In genomic region chr9:91817493-91818225, GRCh38 we compare ENCODE assay signal across 11 cellular contexts.
DNase-seq lines count a peak whose midpoint lies in the region; ATAC-seq, FAIRE-seq and TF ChIP-seq lines count a peak whose summit lies in the region.
"Had no signal": no experiment of that assay in that cellular context is flagged by ENCODE, and none has a peak within 500 bp of the region (broad histone marks: within the 10 kb centered on the region; RNA-seq: fewer than 3 reads in every experiment).

No MANE protein-coding gene starts in this region.

- WGBS in K562 (ENCODE audit: insufficient coverage, low coverage, missing lambda C conversion rate) = 66% methylated on average over 19 of the region's 20 CpGs

- TF ChIP-seq EP300 in K562 (IDR thresholded peaks at IDR 0.05; ENCODE audit: low read length) = no peak

- no peaks in the 10 kb centered on the region for H3K36me3 ChIP-seq in H7 (replicated peaks; ENCODE audit: control insufficient read depth, insufficient read depth, low read length)
- peaks cover 4% of the 10 kb centered on the region; the same call in 1 of the 3 replicates for H3K36me3 ChIP-seq in K562 (ENCODE audit: control insufficient read depth, insufficient read depth, low read length)
- no peaks in the 10 kb centered on the region for H3K36me3 ChIP-seq in skeletal muscle satellite cell (ENCODE audit: insufficient read depth, low read length)

- TF ChIP-seq POLR2A in K562 (conservative IDR thresholded peaks at IDR 0.05) = no peak

- H3K27me3 ChIP-seq in H7 (ENCODE audit: control insufficient read depth, insufficient read depth, low read length) (no peaks in the 10 kb centered on the region), K562 (ENCODE audit: control insufficient read depth in 2 of 2, insufficient read depth in 2 of 2, low read length in 2 of 2) (no peaks in the 10 kb centered on the region), skeletal muscle satellite cell (ENCODE audit: control insufficient read depth, insufficient read depth, low read length) (no peaks in the 10 kb centered on the region)

- no peak overlapping the region for H3K27ac ChIP-seq in K562 (ENCODE audit: extremely low read depth, low read depth, low read length)

- peaks cover 23 to 25% of the 10 kb centered on the region in 2 experiments for H3K4me1 ChIP-seq in K562 (replicated peaks in 1 of 2; ENCODE audit: control insufficient read depth in 2 of 2, insufficient read depth in 2 of 2, low read length in 2 of 2)
- H3K4me1 ChIP-seq in skeletal muscle satellite cell (ENCODE audit: control insufficient read depth, insufficient read depth, low read length) = no peaks in the 10 kb centered on the region

- intact Hi-C loops in K562 (cut with micrococcal nuclease) = no loop called here

- H3K9me1 ChIP-seq in K562 (ENCODE audit: control insufficient read depth, insufficient read depth, low read length) = peaks cover 8% of the 10 kb centered on the region

- H3K9ac ChIP-seq in K562 (ENCODE audit: insufficient read depth in 1 of 2, low read depth in 2 of 2, low read length in 2 of 2) (no peak overlapping the region), skeletal muscle satellite cell (ENCODE audit: low read depth, low read length) (no peak overlapping the region)

- no peak overlapping the region for H2AFZ ChIP-seq in K562 (ENCODE audit: low read depth, low read length)

- DNase-seq in H7 (peak; percentile 58), K562 (ENCODE audit: extremely low read depth in 1 of 4, low spot score in 3 of 4) (no peak), kidney glomerular epithelial cell (lab: John Stamatoyannopoulos, UW) (peak; percentile 0), RPMI8226 (no peak)
- no peak for DNase-seq in NK-92 treated with Interleukin-12 subunit alpha and Interleukin-12 subunit beta, amount 100 ng/mL, for 24 hours (lab: John Stamatoyannopoulos, UW)
- DNase-seq: activated CD4-positive, alpha-beta memory T cell treated with anti-CD3 and anti-CD28 coated beads for 36 hours; effector CD4-positive, alpha-beta T cell had no signal

- H3K4me3 ChIP-seq in H7 (ENCODE audit: insufficient read depth, low read depth, low read length) (no peak overlapping the region), K562 (no peak overlapping the region), skeletal muscle satellite cell (ENCODE audit: low read length) (no peak overlapping the region)

- peak; percentile 42 for FAIRE-seq in K562 (lab: Jason Lieb, UNC)

- POLR2A ChIA-PET in K562 (lab: Yijun Ruan, JAX) = no interaction called here

- TF ChIP-seq CTCF in K562 (IDR thresholded peaks at IDR 0.05 in 2 of 3, conservative IDR thresholded peaks at IDR 0.05 in 1 of 3; ENCODE audit: insufficient read depth in 2 of 3, low read depth in 1 of 3, low read length in 3 of 3) = no peak

- H3K79me2 ChIP-seq in K562 (ENCODE audit: control insufficient read depth, insufficient read depth, low read length) = peaks cover 68% of the 10 kb centered on the region

- H3K9me3 ChIP-seq in K562 (replicated peaks; ENCODE audit: control insufficient read depth, insufficient read depth, low read depth, low read length) (no peaks in the 10 kb centered on the region), skeletal muscle satellite cell (replicated peaks; ENCODE audit: low read length) (no peaks in the 10 kb centered on the region)

- ATAC-seq in K562 (no peak), HG03442 (IDR thresholded peaks at IDR 0.05; ENCODE audit: unreplicated experiment) (no peak), HG03097 (IDR thresholded peaks at IDR 0.05; ENCODE audit: low FRiP score, unreplicated experiment) (no peak)
- ATAC-seq: Panc1 had no signal

- in situ Hi-C loops in K562 (cut with MboI) = no loop called here

- H4K20me1 ChIP-seq in K562 (replicated peaks; ENCODE audit: control insufficient read depth, insufficient read depth, low read length) = no peaks in the 10 kb centered on the region; the same call in 1 of the 2 replicates

- no peak for TF ChIP-seq RAD21 in K562 (CRISPR knock-in tag; conservative IDR thresholded peaks at IDR 0.05 in 1 of 2, IDR thresholded peaks at IDR 0.05 in 1 of 2)

- H3K4me2 ChIP-seq in K562 (ENCODE audit: insufficient read depth, low read length) = no peak overlapping the region
- peak overlapping the region; percentile 34 for H3K4me2 ChIP-seq in skeletal muscle satellite cell (ENCODE audit: low read length)

- BruUV-seq in K562 (replicated peaks; lab: Mats Ljungman, UMichigan) = no TSS peak

- CTCF ChIA-PET in K562 (lab: Yijun Ruan, JAX; ENCODE audit: low intra/inter-chr PET ratio) = no interaction called here

TF ChIP-seq in K562, 482 proteins besides CTCF, POLR2A, EP300 and RAD21:
- TF ChIP-seq ZNF316 (IDR thresholded peaks at IDR 0.05) (no peak), BHLHE40 (IDR thresholded peaks at IDR 0.05; ENCODE audit: low read length) (no peak), ZNF76 (CRISPR knock-in tag; IDR thresholded peaks at IDR 0.05; ENCODE audit: borderline replicate concordance) (no peak), ZBTB34 (CRISPR knock-in tag; IDR thresholded peaks at IDR 0.05) (no peak), RFX1 (IDR thresholded peaks at IDR 0.05) (peak; percentile 65), ZMIZ1 (IDR thresholded peaks at IDR 0.05; ENCODE audit: low read depth in 2 of 2, low read length in 2 of 2) (no peak), ZBTB49 (CRISPR knock-in tag; IDR thresholded peaks at IDR 0.05; ENCODE audit: borderline replicate concordance) (no peak), THRAP3 (IDR thresholded peaks at IDR 0.05; ENCODE audit: borderline replicate concordance) (no peak)

Comparison
In these comparisons a context has a peak if more than half of its experiments do, and no peak if none do; other contexts are left out.
1. DNase-seq: peak in H7 (single experiment) and kidney glomerular epithelial cell (single experiment); none in K562 (0 of 4), NK-92 treated with Interleukin-12 subunit alpha and Interleukin-12 subunit beta, amount 100 ng/mL, for 24 hours (single experiment) and RPMI8226 (single experiment).